In genomic region chr5:135736952-135737351, GRCh38 we compare ENCODE assay signal across 6 cellular contexts.
DNase-seq lines count a peak whose midpoint lies in the region; TF ChIP-seq lines count a peak whose summit lies in the region.
"Not testable (repeated sequence)": the region's sequence is repeated elsewhere in the genome, so short reads cannot be mapped to it uniquely, and the experiment has no call there.

No MANE protein-coding gene starts in this region.

- not testable (repeated sequence) for TF ChIP-seq EP300 in suprapubic skin (IDR thresholded peaks at IDR 0.05)

- not testable (repeated sequence) for H3K9me3 ChIP-seq in right atrium auricular region, suprapubic skin

- WGBS in lower leg skin, 2 donors = 81 to 85% methylated on average over 9 of the region's 9 CpGs
- 83% methylated on average over 9 of the region's 9 CpGs for WGBS in suprapubic skin

- peak; percentile 2 for DNase-seq in ELF-1 (ENCODE audit: low read depth, low spot score)
- DNase-seq in RPMI8226 = peak; percentile 36
- peak; percentile 32 for DNase-seq in right atrium auricular region (ENCODE audit: low spot score)
- DNase-seq in lower leg skin (ENCODE audit: low spot score in 2 of 2) = peak; percentile 8 to 18
- DNase-seq in suprapubic skin (ENCODE audit: low spot score in 2 of 2) = peak; percentile 14 to 28

- not testable (repeated sequence) for H3K36me3 ChIP-seq in right atrium auricular region, suprapubic skin

- not testable (repeated sequence) for H3K4me3 Mint-ChIP-seq in dendritic cell treated with granulocyte-macrophage colony-stimulating factor and Interleukin-4, amounts not matched to agents 40 ng/mL and 50 ng/mL, for 4 days

- TF ChIP-seq POLR2A in lower leg skin (IDR thresholded peaks at IDR 0.05); suprapubic skin (IDR thresholded peaks at IDR 0.05): not testable (repeated sequence)

- peaks cover 24% of the 10 kb centered on the region for H3K27me3 Mint-ChIP-seq in dendritic cell treated with granulocyte-macrophage colony-stimulating factor and Interleukin-4, amounts not matched to agents 40 ng/mL and 50 ng/mL, for 4 days

- H3K36me3 Mint-ChIP-seq in dendritic cell treated with granulocyte-macrophage colony-stimulating factor and Interleukin-4, amounts not matched to agents 40 ng/mL and 50 ng/mL, for 4 days (ENCODE audit: low read depth) = not testable (repeated sequence)

- H3K27me3 ChIP-seq in right atrium auricular region, suprapubic skin: not testable (repeated sequence)

- H3K27ac Mint-ChIP-seq in dendritic cell treated with granulocyte-macrophage colony-stimulating factor and Interleukin-4, amounts not matched to agents 40 ng/mL and 50 ng/mL, for 4 days = peak overlapping the region; percentile 12

- not testable (repeated sequence) for H3K9me3 Mint-ChIP-seq in dendritic cell treated with granulocyte-macrophage colony-stimulating factor and Interleukin-4, amounts not matched to agents 40 ng/mL and 50 ng/mL, for 4 days

- H3K4me1 Mint-ChIP-seq in dendritic cell treated with granulocyte-macrophage colony-stimulating factor and Interleukin-4, amounts not matched to agents 40 ng/mL and 50 ng/mL, for 4 days (ENCODE audit: low read depth) = not testable (repeated sequence)

- not testable (repeated sequence) for H3K27ac ChIP-seq in right atrium auricular region, suprapubic skin

- H3K4me3 ChIP-seq in right atrium auricular region; lower leg skin (ENCODE audit: low read depth, poor library complexity, severe bottlenecking); suprapubic skin: not testable (repeated sequence)

- intact Hi-C loops in dendritic cell treated with granulocyte-macrophage colony-stimulating factor and Interleukin-4, amounts not matched to agents 40 ng/mL and 50 ng/mL, for 4 days (cut with micrococcal nuclease) = not testable (repeated sequence)
- intact Hi-C loops in lower leg skin (cut with DNase I; ENCODE audit: low total_unique reads) = loop anchor here (5.0 kb wide), 1 partner anchor 170 kb away; no protein-coding TSS in a partner anchor

- not testable (repeated sequence) for TF ChIP-seq CTCF in right atrium auricular region (IDR thresholded peaks at IDR 0.05); lower leg skin (IDR thresholded peaks at IDR 0.05); suprapubic skin (IDR thresholded peaks at IDR 0.05)

- not testable (repeated sequence) for H3K4me1 ChIP-seq in right atrium auricular region
- H3K4me1 ChIP-seq in suprapubic skin = peaks cover 11% of the 10 kb centered on the region
